25 cellular contexts compared by ENCODE assay signal in genomic region chr15:48409623-48410022, GRCh38.
"Had no signal": no experiment of that assay in that cellular context is flagged by ENCODE, and none has a peak within 500 bp of the region (broad histone marks: within the 10 kb centered on the region; RNA-seq: fewer than 3 reads in every experiment).

No MANE protein-coding gene starts in this region.

- H3K4me2 ChIP-seq: hepatocyte, neural progenitor cell had no signal

- H3K27me3 ChIP-seq: cardiac muscle cell, foreskin keratinocyte, hepatocyte, neural progenitor cell, testis had no signal

- H3K9ac ChIP-seq: neural progenitor cell had no signal

- ATAC-seq: activated CD8-positive, alpha-beta memory T cell treated with anti-CD3 and anti-CD28 coated beads, Interleukin-2, amount 10 ng/mL, durations not matched to agents 7 days and 5 days; activated CD8-positive, alpha-beta T cell treated with anti-CD3 and anti-CD28 coated beads for 36 hours; foreskin keratinocyte; left lobe of liver; naive thymus-derived CD8-positive, alpha-beta T cell; stimulated activated naive CD8-positive, alpha-beta T cell treated with anti-CD3 and anti-CD28 coated beads, Interleukin-15, amount 100 ng/mL, for 72 hours had no signal

- H3K4me3 ChIP-seq: cardiac muscle cell, hepatocyte, lung, neural progenitor cell, prostate gland, testis had no signal

- DNase-seq: activated CD4-positive, alpha-beta T cell treated with anti-CD3 and anti-CD28 coated beads, Interleukin-2, amount 10 ng/mL, durations not matched to agents 7 days and 5 days; activated CD4-positive, CD25-positive, alpha-beta regulatory T cell treated with anti-CD3 and anti-CD28 coated beads, Interleukin-2, amount 50 U/mL, for 72 hours; activated CD8-positive, alpha-beta memory T cell treated with anti-CD3 and anti-CD28 coated beads, Interleukin-2, amount 10 ng/mL, durations not matched to agents 7 days and 5 days; activated CD8-positive, alpha-beta T cell treated with anti-CD3 and anti-CD28 coated beads for 36 hours; activated effector memory CD4-positive, alpha-beta T cell treated with anti-CD3 and anti-CD28 coated beads, Interleukin-2, amount 50 U/mL, for 16 hours; activated naive CD4-positive, alpha-beta T cell treated with anti-CD3 and anti-CD28 coated beads, Interleukin-2, amount 10 ng/mL, durations not matched to agents 7 days and 5 days; activated T-cell treated with anti-CD3 and anti-CD28 coated beads for 4 hours; effector CD4-positive, alpha-beta T cell; foreskin keratinocyte; glutamatergic neuron; immature natural killer cell; naive thymus-derived CD8-positive, alpha-beta T cell; stimulated activated CD4-positive, alpha-beta T cell treated with anti-CD3 and anti-CD28 coated beads, Interleukin-12 subunit alpha, Interleukin-12 subunit beta, amount 100 ng/mL, for 4 hours; stimulated activated naive CD8-positive, alpha-beta T cell treated with anti-CD3 and anti-CD28 coated beads, Interleukin-15, amount 100 ng/mL, for 72 hours; T-helper 1 cell; testis; WERI-Rb-1 had no signal

- H3K36me3 ChIP-seq: cardiac muscle cell, neural progenitor cell, prostate gland, WERI-Rb-1 had no signal

- H3K79me2 ChIP-seq: hepatocyte had no signal

- H3K4me1 ChIP-seq: foreskin keratinocyte, neural progenitor cell, prostate gland had no signal

- H3K9me3 ChIP-seq: prostate gland, testis had no signal

- H2AFZ ChIP-seq: hepatocyte, neural progenitor cell had no signal

- FAIRE-seq: endometrium, TTC549 had no signal

- H3K27ac ChIP-seq: cardiac muscle cell, foreskin keratinocyte, hepatocyte, neural progenitor cell, prostate gland, WERI-Rb-1 had no signal
